ENCODE assay signal across 8 cellular contexts in the genomic region with DNA sequence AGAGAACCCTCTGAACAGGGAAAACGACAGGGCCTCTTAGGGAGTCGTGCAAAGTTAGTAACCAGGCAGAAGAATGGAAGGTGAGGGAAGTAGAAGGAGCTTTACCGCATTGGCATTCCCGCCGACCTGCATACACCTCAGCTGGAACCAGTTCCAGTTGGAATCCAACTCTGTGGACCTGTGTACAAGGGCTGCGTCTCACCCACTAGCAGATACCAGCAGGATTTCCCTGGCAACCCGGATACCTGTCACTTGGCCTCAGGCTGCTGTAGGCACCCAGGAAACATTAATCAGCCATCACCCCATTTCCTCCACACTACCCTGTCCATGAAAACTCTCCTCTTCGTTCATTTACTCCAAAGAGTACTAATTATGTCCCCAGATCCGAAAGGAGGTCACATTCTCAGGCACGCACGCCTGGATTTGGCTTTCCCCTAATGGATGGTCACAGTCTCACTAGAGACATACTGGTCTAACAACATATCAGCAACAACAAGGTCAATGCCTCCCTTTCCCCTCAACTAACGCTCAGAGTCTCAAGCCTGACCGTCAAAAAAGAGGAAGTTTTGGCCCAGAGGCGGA. TPM values are rescaled to one million over a fixed set of nuclear protein-coding genes. Genes with fewer than 3 reads are reported as not detected.
A peak's percentile ranks its signal among the peaks of the same experiment; 100 is the strongest.
DNase-seq lines count a peak whose midpoint lies in the region; ATAC-seq and TF ChIP-seq lines count a peak whose summit lies in the region.

No MANE protein-coding gene starts in this region.

- peaks cover 26% of the 10 kb centered on the region for H3K4me1 Mint-ChIP-seq in chondrocyte (ENCODE audit: low read depth)
- H3K4me1 Mint-ChIP-seq in nephron, result peaks cover 24% of the 10 kb centered on the region

- peaks cover 20% of the 10 kb centered on the region for H3K36me3 Mint-ChIP-seq in chondrocyte (ENCODE audit: low read depth)
- peaks cover 33% of the 10 kb centered on the region for H3K36me3 Mint-ChIP-seq in nephron (ENCODE audit: low read depth)

- no peaks in the 10 kb centered on the region for H3K9me3 Mint-ChIP-seq in chondrocyte (ENCODE audit: low read depth)
- no peaks in the 10 kb centered on the region for H3K9me3 Mint-ChIP-seq in nephron

- H3K27ac Mint-ChIP-seq in chondrocyte (ENCODE audit: unreplicated experiment) (peak overlapping the region; percentile 100), nephron (peak overlapping the region; percentile 96 to 100 (median 99))

- H3K27me3 Mint-ChIP-seq in chondrocyte (ENCODE audit: low read depth) (no peaks in the 10 kb centered on the region), nephron (ENCODE audit: low read depth) (no peaks in the 10 kb centered on the region)

- no peak for TF ChIP-seq CTCF in chondrocyte (IDR thresholded peaks at IDR 0.05)
- no peak for TF ChIP-seq CTCF in nephron (IDR thresholded peaks at IDR 0.05; ENCODE audit: unreplicated experiment in 3 of 3)
- no peak for TF ChIP-seq CTCF in GM13976 (IDR thresholded peaks at IDR 0.05; ENCODE audit: borderline replicate concordance, control extremely low read depth, extremely low read depth, insufficient read depth, missing control alignments)

- H3K4me3 Mint-ChIP-seq in chondrocyte (ENCODE audit: unreplicated experiment) (peak overlapping the region; percentile 96), nephron (peak overlapping the region; percentile 97 to 99 (median 98))

- DNase-seq in CD1c-positive myeloid dendritic cell (ENCODE audit: extremely low spot score) (peak; percentile 80), MV-4-11 (lab: John Stamatoyannopoulos, UW) (peak; percentile 70), chondrocyte (ENCODE audit: low spot score) (no peak), NCI-H526 treated with DMSO at 0.1 percent for 48 hours (lab: John Stamatoyannopoulos, UW) (no peak), cerebellar cortex (ENCODE audit: low spot score) (no peak), GM13976 (ENCODE audit: low spot score) (no peak)

- no peak for ATAC-seq in GM21825 (IDR thresholded peaks at IDR 0.05; ENCODE audit: unreplicated experiment)

- in situ Hi-C loops in GM13976 (cut with MboI; ENCODE audit: low sequenced_read_pairs, unreplicated experiment), result no loop called here

RNA-seq across cellular contexts. Expression of a gene that starts 0.8 kb away (rescaled TPM):
- 48.4 to 55.6 TPM (median 51.1 TPM) in 3 replicates for total RNA-seq in chondrocyte

RNA-seq across cellular contexts. Expression of a gene that starts 10.4 kb away (rescaled TPM):
- total RNA-seq in chondrocyte, result 45.0 to 69.4 TPM (median 65.3 TPM) in 3 replicates

RNA-seq across cellular contexts. Expression of a gene that starts 38.9 kb away (rescaled TPM):
- 45.0 to 51.3 TPM (median 49.1 TPM) in 3 replicates for total RNA-seq in chondrocyte

Comparison
In these comparisons a context has a peak if more than half of its experiments do, and no peak if none do; other contexts are left out.
1. DNase-seq: peak in CD1c-positive myeloid dendritic cell (single experiment) and MV-4-11 (single experiment); none in chondrocyte (single experiment), NCI-H526 treated with DMSO at 0.1 percent for 48 hours (single experiment), cerebellar cortex (single experiment) and GM13976 (single experiment).